Comparison of ENCODE assay signal across 15 cellular contexts in the genomic region with DNA sequence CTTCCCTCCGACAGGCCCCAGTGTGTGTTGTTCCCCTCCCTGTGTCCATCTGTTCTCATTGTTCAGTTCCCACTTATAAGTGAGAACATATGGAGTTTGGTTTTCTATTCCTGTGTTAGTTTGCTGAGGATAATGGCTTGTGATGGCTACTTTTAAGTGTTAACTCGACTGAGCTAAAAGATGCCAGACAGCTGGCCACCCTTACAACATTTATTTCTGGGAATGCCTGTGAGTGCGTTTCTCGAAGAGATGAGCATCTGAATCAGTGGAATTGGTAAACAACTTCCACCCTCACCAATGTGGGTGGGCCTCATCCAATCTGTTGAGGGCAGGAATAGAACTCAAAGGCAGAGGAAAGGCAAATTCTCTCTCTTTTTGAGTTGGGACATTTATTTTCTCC. TPM values are rescaled to one million over a fixed set of nuclear protein-coding genes. Genes with fewer than 3 reads are reported as not detected.
A peak's percentile ranks its signal among the peaks of the same experiment; 100 is the strongest.
DNase-seq lines count a peak whose midpoint lies in the region; ATAC-seq and TF ChIP-seq lines count a peak whose summit lies in the region.
"Had no signal": no experiment of that assay in that cellular context is flagged by ENCODE, and none has a peak within 500 bp of the region (broad histone marks: within the 10 kb centered on the region; RNA-seq: fewer than 3 reads in every experiment).

No MANE protein-coding gene starts in this region.

- ATAC-seq in activated T-helper 17 cell treated with anti-CD3 and anti-CD28 coated beads, Interleukin-2, amount 50 U/mL, for 72 hours (replicated peaks), result no peak
- ATAC-seq in GM18868 (IDR thresholded peaks at IDR 0.05; ENCODE audit: unreplicated experiment) (no peak), GM21723 (IDR thresholded peaks at IDR 0.05; ENCODE audit: unreplicated experiment) (no peak)

- no peaks in the 10 kb centered on the region for H3K27me3 Mint-ChIP-seq in activated T-helper 17 cell treated with anti-CD3 and anti-CD28 coated beads, Interleukin-2, amount 50 U/mL, for 72 hours

- H3K27me3 ChIP-seq in ACC112 (ENCODE audit: insufficient read depth, low read length), result no peaks in the 10 kb centered on the region
- H3K27me3 ChIP-seq: ascending aorta, testis had no signal

- POLR2A ChIA-PET in HEK293 (lab: Yijun Ruan, JAX) (no interaction called here), HEK293T (lab: Yijun Ruan, JAX) (interaction anchor here (1.0 kb wide), 1 partner anchor 25 kb away, joined by 3 read pairs; a partner anchor contains a TSS)

- no peaks in the 10 kb centered on the region for H3K9me3 Mint-ChIP-seq in activated T-helper 17 cell treated with anti-CD3 and anti-CD28 coated beads, Interleukin-2, amount 50 U/mL, for 72 hours

- H3K4me3 Mint-ChIP-seq in activated T-helper 17 cell treated with anti-CD3 and anti-CD28 coated beads, Interleukin-2, amount 50 U/mL, for 72 hours, result peak overlapping the region; percentile 69

- H2AFZ ChIP-seq in ACC112 (ENCODE audit: low read length, unreplicated experiment), result no peak overlapping the region

- H3K36me3 Mint-ChIP-seq in activated T-helper 17 cell treated with anti-CD3 and anti-CD28 coated beads, Interleukin-2, amount 50 U/mL, for 72 hours (ENCODE audit: low read depth), result peaks cover 84% of the 10 kb centered on the region

- TF ChIP-seq CTCF in HEK293 (tag by site-specific recombination; IDR thresholded peaks at IDR 0.05), result no peak

- H3K36me3 ChIP-seq in ACC112 (ENCODE audit: insufficient read depth, low read length) (0 out of 2 replicates have a peak, but pooled peaks cover 3% of the 10 kb centered on the region), HEK293 (ENCODE audit: control insufficient read depth in 2 of 2, insufficient read depth in 1 of 2, low read length in 2 of 2) (peaks cover 44 to 49% of the 10 kb centered on the region in 2 experiments)

- H3K4me3 ChIP-seq in ACC112 (ENCODE audit: low read depth, low read length), result no peak overlapping the region
- no peak overlapping the region for H3K4me3 ChIP-seq in HEK293 (ENCODE audit: low read depth, low read length)
- H3K4me3 ChIP-seq: ascending aorta, mucosa of descending colon, testis had no signal

- DNase-seq in fibroblast of the conjunctiva (ENCODE audit: low read depth) (peak; percentile 33), HEK293T (ENCODE audit: extremely low spot score) (no peak), NCI-H1436 treated with DMSO at 0.1 percent for 48 hours (lab: John Stamatoyannopoulos, UW) (no peak)
- DNase-seq: activated CD4-positive, alpha-beta T cell treated with anti-CD3 and anti-CD28 coated beads for 1 hour; activated T-cell treated with anti-CD3 and anti-CD28 coated beads, Interleukin-2, amount 50 U/mL, for 48 hours; effector CD8-positive, alpha-beta T cell; mucosa of descending colon; NCI-H226; testis had no signal

- H3K4me1 Mint-ChIP-seq in activated T-helper 17 cell treated with anti-CD3 and anti-CD28 coated beads, Interleukin-2, amount 50 U/mL, for 72 hours, result peaks cover 5% of the 10 kb centered on the region

- CTCF ChIA-PET in HEK293 (lab: Yijun Ruan, JAX) (interaction anchor here (1.6 kb wide), 1 partner anchor 10 kb away, joined by 14 read pairs; no protein-coding TSS in a partner anchor), HEK293T (lab: Yijun Ruan, JAX) (no interaction called here)

- H3K27ac ChIP-seq in ACC112 (ENCODE audit: low read depth, low read length) (peak overlapping the region; percentile 16; the same call in 1 of the 2 replicates), HEK293 (ENCODE audit: extremely low read depth, low read depth, low read length) (no peak overlapping the region)
- H3K27ac ChIP-seq: ascending aorta, testis had no signal

- no peaks in the 10 kb centered on the region for H3K9me3 ChIP-seq in HEK293 (ENCODE audit: control insufficient read depth, insufficient read depth, low read depth, low read length)
- H3K9me3 ChIP-seq: ascending aorta, mucosa of descending colon, testis had no signal

- H3K4me1 ChIP-seq in ACC112 (ENCODE audit: control insufficient read depth, insufficient read depth, low read length, unreplicated experiment), result peaks cover 25% of the 10 kb centered on the region
- no peaks in the 10 kb centered on the region for H3K4me1 ChIP-seq in HEK293 (ENCODE audit: control insufficient read depth, insufficient read depth, low read length)
- H3K4me1 ChIP-seq: ascending aorta, testis had no signal

- no peaks in the 10 kb centered on the region for H3K79me2 ChIP-seq in ACC112 (ENCODE audit: control insufficient read depth, insufficient read depth, low read length, unreplicated experiment)

- no peak overlapping the region for H3K27ac Mint-ChIP-seq in activated T-helper 17 cell treated with anti-CD3 and anti-CD28 coated beads, Interleukin-2, amount 50 U/mL, for 72 hours

TF ChIP-seq in HEK293, 187 proteins besides CTCF, POLR2A, EP300 and RAD21 (continues in another document):
- TF ChIP-seq ZNF558 (tag by site-specific recombination; IDR thresholded peaks at IDR 0.05) (no peak), ZNF10 (tag by site-specific recombination; IDR thresholded peaks at IDR 0.05) (peak; percentile 71; the same call in 1 of the 2 replicates)
- TF ChIP-seq, protein P1, sequence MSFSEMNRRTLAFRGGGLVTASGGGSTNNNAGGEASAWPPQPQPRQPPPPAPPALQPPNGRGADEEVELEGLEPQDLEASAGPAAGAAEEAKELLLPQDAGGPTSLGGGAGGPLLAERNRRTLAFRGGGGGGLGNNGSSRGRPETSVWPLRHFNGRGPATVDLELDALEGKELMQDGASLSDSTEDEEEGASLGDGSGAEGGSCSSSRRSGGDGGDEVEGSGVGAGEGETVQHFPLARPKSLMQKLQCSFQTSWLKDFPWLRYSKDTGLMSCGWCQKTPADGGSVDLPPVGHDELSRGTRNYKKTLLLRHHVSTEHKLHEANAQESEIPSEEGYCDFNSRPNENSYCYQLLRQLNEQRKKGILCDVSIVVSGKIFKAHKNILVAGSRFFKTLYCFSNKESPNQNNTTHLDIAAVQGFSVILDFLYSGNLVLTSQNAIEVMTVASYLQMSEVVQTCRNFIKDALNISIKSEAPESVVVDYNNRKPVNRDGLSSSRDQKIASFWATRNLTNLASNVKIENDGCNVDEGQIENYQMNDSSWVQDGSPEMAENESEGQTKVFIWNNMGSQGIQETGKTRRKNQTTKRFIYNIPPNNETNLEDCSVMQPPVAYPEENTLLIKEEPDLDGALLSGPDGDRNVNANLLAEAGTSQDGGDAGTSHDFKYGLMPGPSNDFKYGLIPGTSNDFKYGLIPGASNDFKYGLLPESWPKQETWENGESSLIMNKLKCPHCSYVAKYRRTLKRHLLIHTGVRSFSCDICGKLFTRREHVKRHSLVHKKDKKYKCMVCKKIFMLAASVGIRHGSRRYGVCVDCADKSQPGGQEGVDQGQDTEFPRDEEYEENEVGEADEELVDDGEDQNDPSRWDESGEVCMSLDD (tag by site-specific recombination; IDR thresholded peaks at IDR 0.05), result no peak
- TF ChIP-seq, protein P2, sequence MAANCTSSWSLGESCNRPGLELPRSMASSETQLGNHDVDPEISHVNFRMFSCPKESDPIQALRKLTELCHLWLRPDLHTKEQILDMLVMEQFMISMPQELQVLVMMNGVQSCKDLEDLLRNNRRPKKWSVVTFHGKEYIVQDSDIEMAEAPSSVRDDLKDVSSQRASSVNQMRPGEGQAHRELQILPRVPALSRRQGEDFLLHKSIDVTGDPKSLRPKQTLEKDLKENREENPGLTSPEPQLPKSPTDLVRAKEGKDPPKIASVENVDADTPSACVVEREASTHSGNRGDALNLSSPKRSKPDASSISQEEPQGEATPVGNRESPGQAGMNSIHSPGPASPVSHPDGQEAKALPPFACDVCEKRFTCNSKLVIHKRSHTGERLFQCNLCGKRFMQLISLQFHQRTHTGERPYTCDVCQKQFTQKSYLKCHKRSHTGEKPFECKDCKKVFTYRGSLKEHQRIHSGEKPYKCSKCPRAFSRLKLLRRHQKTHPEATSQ (tag by site-specific recombination; IDR thresholded peaks at IDR 0.05), result no peak

TF ChIP-seq in HEK293T, 16 proteins besides CTCF, POLR2A, EP300 and RAD21:
- TF ChIP-seq ZNF384 (IDR thresholded peaks at IDR 0.05) (no peak), LEF1 (IDR thresholded peaks at IDR 0.05; ENCODE audit: borderline replicate concordance) (no peak), FOXM1 (IDR thresholded peaks at IDR 0.05; ENCODE audit: borderline replicate concordance) (no peak), TARDBP (IDR thresholded peaks at IDR 0.05) (no peak), SP1 (IDR thresholded peaks at IDR 0.05) (no peak)

RNA-seq across cellular contexts. Expression of a gene that starts 24.8 kb away (rescaled TPM):
- 10 to 100 TPM; 42.6 to 45.6 TPM for total RNA-seq in activated T-helper 17 cell treated with anti-CD3 and anti-CD28 coated beads, Interleukin-2, amount 50 U/mL, for 72 hours

RNA-seq across cellular contexts. Expression of a gene that starts 47.3 kb away (rescaled TPM):
- 10 to 100 TPM; 20.6 to 33.0 TPM for total RNA-seq in activated T-helper 17 cell treated with anti-CD3 and anti-CD28 coated beads, Interleukin-2, amount 50 U/mL, for 72 hours
